In the genomic region with DNA sequence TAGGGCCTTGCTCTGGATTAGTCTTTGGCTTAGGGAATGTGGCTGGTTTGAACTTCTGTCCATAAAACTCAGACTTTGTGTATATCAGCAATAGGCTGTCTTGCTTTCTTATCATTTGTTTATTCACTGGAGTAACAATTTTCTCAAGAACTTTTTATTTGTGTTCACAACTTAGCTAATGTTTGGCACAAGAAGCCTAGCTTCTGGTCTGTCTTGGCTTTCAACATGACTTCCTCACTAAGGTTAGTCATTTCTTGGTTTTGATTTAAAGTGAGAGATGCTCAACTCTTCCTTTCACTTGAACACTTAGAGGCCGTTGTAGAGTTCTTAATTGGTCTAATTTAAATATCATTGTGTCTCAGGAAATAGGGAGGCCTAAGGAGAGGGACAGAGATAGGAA, we compare ENCODE assay signal across 18 cellular contexts. TPM values are rescaled to one million over a fixed set of nuclear protein-coding genes. Genes with fewer than 3 reads are reported as not detected.
A peak's percentile ranks its signal among the peaks of the same experiment; 100 is the strongest.
DNase-seq lines count a peak whose midpoint lies in the region; ATAC-seq and TF ChIP-seq lines count a peak whose summit lies in the region.
"Had no signal": no experiment of that assay in that cellular context is flagged by ENCODE, and none has a peak within 500 bp of the region (broad histone marks: within the 10 kb centered on the region; RNA-seq: fewer than 3 reads in every experiment).

No MANE protein-coding gene starts in this region.

- H3K4me3 Mint-ChIP-seq in natural killer cell treated with Interleukin-12 subunit alpha and Interleukin-12 subunit beta and Interleukin-15 and Interleukin-18, amount 100 ng/mL, for 72 hours = peak overlapping the region; percentile 75
- H3K4me3 Mint-ChIP-seq in natural killer cell = no peak overlapping the region
- no peak overlapping the region for H3K4me3 Mint-ChIP-seq in central memory CD8-positive, alpha-beta T cell

- peaks cover 23% of the 10 kb centered on the region for H3K36me3 Mint-ChIP-seq in natural killer cell treated with Interleukin-12 subunit alpha and Interleukin-12 subunit beta and Interleukin-15 and Interleukin-18, amount 100 ng/mL, for 72 hours
- no peaks in the 10 kb centered on the region for H3K36me3 Mint-ChIP-seq in natural killer cell
- peaks cover 22% of the 10 kb centered on the region for H3K36me3 Mint-ChIP-seq in central memory CD8-positive, alpha-beta T cell (ENCODE audit: insufficient read depth)

- ATAC-seq in natural killer cell treated with Interleukin-12 subunit alpha and Interleukin-12 subunit beta and Interleukin-15 and Interleukin-18, amount 100 ng/mL, for 72 hours = peak in 1 of 2 donors; percentile 66
- ATAC-seq in natural killer cell (no peak), HG03064 (IDR thresholded peaks at IDR 0.05; ENCODE audit: low read depth, unreplicated experiment) (peak; percentile 31)
- no peak for ATAC-seq in central memory CD8-positive, alpha-beta T cell (replicated peaks; ENCODE audit: extremely low read depth, poor library complexity, severe bottlenecking)

- H3K4me1 Mint-ChIP-seq in natural killer cell treated with Interleukin-12 subunit alpha and Interleukin-12 subunit beta and Interleukin-15 and Interleukin-18, amount 100 ng/mL, for 72 hours (ENCODE audit: low read depth in 2 of 2) = peaks cover 62 to 74% of the 10 kb centered on the region in 2 donors
- peaks cover 62 to 71% of the 10 kb centered on the region in 2 donors for H3K4me1 Mint-ChIP-seq in natural killer cell
- peaks cover 75% of the 10 kb centered on the region for H3K4me1 Mint-ChIP-seq in central memory CD8-positive, alpha-beta T cell

- no peak for DNase-seq in natural killer cell treated with Interleukin-12 subunit alpha and Interleukin-12 subunit beta and Interleukin-15 and Interleukin-18, amount 100 ng/mL, for 72 hours (ENCODE audit: low spot score)
- DNase-seq in natural killer cell = no peak
- DNase-seq in central memory CD8-positive, alpha-beta T cell (ENCODE audit: low spot score in 2 of 2) = no peak
- no peak for DNase-seq in posterior vena cava (ENCODE audit: low spot score)
- DNase-seq in NCI-H1092 (lab: John Stamatoyannopoulos, UW) = no peak
- no peak for DNase-seq in NCI-H774 (lab: John Stamatoyannopoulos, UW)
- DNase-seq in NCI-H2171 (lab: John Stamatoyannopoulos, UW) = no peak
- DNase-seq: activated gamma-delta T cell treated with Interleukin-2 at 50 U/mL for 16 hours; central memory CD4-positive, alpha-beta T cell; head of caudate nucleus; kidney; NCI-H1694 treated with DMSO at 0.1 percent for 48 hours; NCI-H526 treated with DMSO at 0.1 percent for 48 hours; posterior cingulate gyrus; stimulated activated CD4-positive, alpha-beta T cell treated with anti-CD3 and anti-CD28 coated beads, Interleukin-15, amount 100 ng/mL, for 24 hours had no signal

- H3K27ac Mint-ChIP-seq in natural killer cell treated with Interleukin-12 subunit alpha and Interleukin-12 subunit beta and Interleukin-15 and Interleukin-18, amount 100 ng/mL, for 72 hours = peak overlapping the region; percentile 72 to 82
- H3K27ac Mint-ChIP-seq in natural killer cell = peak overlapping the region in 1 of 2 donors; percentile 17
- H3K27ac Mint-ChIP-seq in central memory CD8-positive, alpha-beta T cell (ENCODE audit: low read depth) = peak overlapping the region; percentile 71

- H3K9me3 Mint-ChIP-seq in natural killer cell treated with Interleukin-12 subunit alpha and Interleukin-12 subunit beta and Interleukin-15 and Interleukin-18, amount 100 ng/mL, for 72 hours = no peaks in the 10 kb centered on the region
- H3K9me3 Mint-ChIP-seq in natural killer cell = no peaks in the 10 kb centered on the region
- no peaks in the 10 kb centered on the region for H3K9me3 Mint-ChIP-seq in central memory CD8-positive, alpha-beta T cell

- no peaks in the 10 kb centered on the region for H3K27me3 Mint-ChIP-seq in natural killer cell treated with Interleukin-12 subunit alpha and Interleukin-12 subunit beta and Interleukin-15 and Interleukin-18, amount 100 ng/mL, for 72 hours
- no peaks in the 10 kb centered on the region for H3K27me3 Mint-ChIP-seq in natural killer cell (ENCODE audit: low read depth in 2 of 2)
- no peaks in the 10 kb centered on the region for H3K27me3 Mint-ChIP-seq in central memory CD8-positive, alpha-beta T cell

- no peak for TF ChIP-seq CTCF in natural killer cell (IDR thresholded peaks at IDR 0.05)

- intact Hi-C loops in natural killer cell (cut with micrococcal nuclease) (no loop called here), posterior vena cava (cut with DNase I) (no loop called here)

RNA-seq across cellular contexts. Expression of a gene that starts 4.9 kb away (rescaled TPM):
- total RNA-seq in natural killer cell treated with Interleukin-12 subunit alpha and Interleukin-12 subunit beta and Interleukin-15 and Interleukin-18, amount 100 ng/mL, for 72 hours = 10 to 100 TPM; 58.2 to 65.7 TPM
- total RNA-seq in natural killer cell (10 to 100 TPM; 55.2 to 76.6 (median 65.1) TPM), posterior vena cava (10 to 100 TPM; 39.4 to 39.6 TPM)

RNA-seq across cellular contexts. Expression of a gene that starts 53.3 kb away (rescaled TPM):
- not detected for total RNA-seq in natural killer cell treated with Interleukin-12 subunit alpha and Interleukin-12 subunit beta and Interleukin-15 and Interleukin-18, amount 100 ng/mL, for 72 hours
- total RNA-seq in natural killer cell = not detected
- total RNA-seq in posterior vena cava = not detected
- total RNA-seq: kidney, LHCN-M2, tibial nerve had no signal
